ENCODE assay signal across 12 cellular contexts in genomic region chr1:50419192-50419906, GRCh38. TPM values are rescaled to one million over a fixed set of nuclear protein-coding genes. Genes with fewer than 3 reads are reported as not detected.
DNase-seq lines count a peak whose midpoint lies in the region; ATAC-seq, FAIRE-seq and TF ChIP-seq lines count a peak whose summit lies in the region.
"Had no signal": no experiment of that assay in that cellular context is flagged by ENCODE, and none has a peak within 500 bp of the region (broad histone marks: within the 10 kb centered on the region; RNA-seq: fewer than 3 reads in every experiment).

No MANE protein-coding gene starts in this region.

- H3K4me3 ChIP-seq in HepG2 (replicated peaks in 1 of 3; ENCODE audit: insufficient read depth in 1 of 3, low read depth in 2 of 3, low read length in 3 of 3) (peak overlapping the region; percentile 7 to 54 (median 28); a peak in 3 of 6 replicates), testis (peak overlapping the region; percentile 37 to 42)

- WGBS in HepG2 (ENCODE audit: low lambda C conversion rate): 25% methylated on average over 11 of the region's 60 CpGs
- 1 to 7% methylated on average over 7 to 33 of the region's 60 CpGs for WGBS in testis, 2 donors

- intact Hi-C loops in HepG2 (cut with micrococcal nuclease; ENCODE audit: unreplicated experiment) (no loop called here), testis (cut with DNase I; ENCODE audit: low total_unique reads) (no loop called here)

- H3K36me3 ChIP-seq in HepG2 (replicated peaks in 1 of 2; ENCODE audit: control insufficient read depth in 1 of 2, insufficient read depth in 2 of 2, low read length in 2 of 2) (no peaks in the 10 kb centered on the region), testis (ENCODE audit: low read depth, missing control alignments) (no peaks in the 10 kb centered on the region)
- H3K36me3 ChIP-seq: adrenal gland, thyroid gland had no signal

- no peaks in the 10 kb centered on the region for H3K9me3 Mint-ChIP-seq in activated naive CD8-positive, alpha-beta T cell (ENCODE audit: low read depth)
- H3K9me3 Mint-ChIP-seq in activated naive CD8-positive, alpha-beta T cell treated with anti-CD3 and anti-CD28 coated beads for 36 hours: no peaks in the 10 kb centered on the region
- peaks cover under 1% of the 10 kb centered on the region for H3K9me3 Mint-ChIP-seq in activated naive CD8-positive, alpha-beta T cell treated with anti-CD3 and anti-CD28 coated beads, Interleukin-2, amount 10 ng/mL, durations not matched to agents 7 days and 5 days

- H2AFZ ChIP-seq in HepG2 (ENCODE audit: low read length): no peak overlapping the region

- H3K9me3 ChIP-seq in HepG2 (ENCODE audit: low read length) (no peaks in the 10 kb centered on the region), testis (no peaks in the 10 kb centered on the region)
- H3K9me3 ChIP-seq: adrenal gland, thyroid gland had no signal

- peaks cover 43% of the 10 kb centered on the region for H3K4me1 Mint-ChIP-seq in activated naive CD8-positive, alpha-beta T cell (ENCODE audit: low read depth)
- peaks cover 41% of the 10 kb centered on the region for H3K4me1 Mint-ChIP-seq in activated naive CD8-positive, alpha-beta T cell treated with anti-CD3 and anti-CD28 coated beads for 36 hours
- H3K4me1 Mint-ChIP-seq in activated naive CD8-positive, alpha-beta T cell treated with anti-CD3 and anti-CD28 coated beads, Interleukin-2, amount 10 ng/mL, durations not matched to agents 7 days and 5 days: peaks cover 36% of the 10 kb centered on the region

- POLR2A ChIA-PET in activated naive CD8-positive, alpha-beta T cell treated with anti-CD3 and anti-CD28 coated beads, Interleukin-2, amount 10 ng/mL, durations not matched to agents 7 days and 5 days (lab: Charles Lee): no interaction called here
- POLR2A ChIA-PET in HepG2 (lab: Yijun Ruan, JAX): no interaction called here

- in situ Hi-C loops in HepG2 (cut with HindIII; ENCODE audit: extremely low pct_ligation_motif_present, low pct_unique_long_range_greater_than_20kb): no loop called here

- no TSS peak for BruUV-seq in HepG2 (replicated peaks; lab: Mats Ljungman, UMichigan)

- H3K36me3 Mint-ChIP-seq in activated naive CD8-positive, alpha-beta T cell: no peaks in the 10 kb centered on the region
- no peaks in the 10 kb centered on the region for H3K36me3 Mint-ChIP-seq in activated naive CD8-positive, alpha-beta T cell treated with anti-CD3 and anti-CD28 coated beads for 36 hours
- peaks cover 2% of the 10 kb centered on the region for H3K36me3 Mint-ChIP-seq in activated naive CD8-positive, alpha-beta T cell treated with anti-CD3 and anti-CD28 coated beads, Interleukin-2, amount 10 ng/mL, durations not matched to agents 7 days and 5 days

- H3K9ac ChIP-seq in HepG2 (ENCODE audit: insufficient read depth, low read depth, low read length): no peak overlapping the region

- no peaks in the 10 kb centered on the region for H3K79me2 ChIP-seq in HepG2 (ENCODE audit: insufficient read depth, low read length)

- H3K27ac Mint-ChIP-seq in activated naive CD8-positive, alpha-beta T cell: no peak overlapping the region
- no peak overlapping the region for H3K27ac Mint-ChIP-seq in activated naive CD8-positive, alpha-beta T cell treated with anti-CD3 and anti-CD28 coated beads for 36 hours
- peak overlapping the region; percentile 83 for H3K27ac Mint-ChIP-seq in activated naive CD8-positive, alpha-beta T cell treated with anti-CD3 and anti-CD28 coated beads, Interleukin-2, amount 10 ng/mL, durations not matched to agents 7 days and 5 days

- H3K4me2 ChIP-seq in HepG2 (ENCODE audit: low read depth, low read length): peak overlapping the region; percentile 61

- peak overlapping the region; percentile 36 for H3K4me3 Mint-ChIP-seq in activated naive CD8-positive, alpha-beta T cell
- no peak overlapping the region for H3K4me3 Mint-ChIP-seq in activated naive CD8-positive, alpha-beta T cell treated with anti-CD3 and anti-CD28 coated beads for 36 hours
- H3K4me3 Mint-ChIP-seq in activated naive CD8-positive, alpha-beta T cell treated with anti-CD3 and anti-CD28 coated beads, Interleukin-2, amount 10 ng/mL, durations not matched to agents 7 days and 5 days: peak overlapping the region; percentile 35

- DNase-seq in activated naive CD8-positive, alpha-beta T cell treated with anti-CD3 and anti-CD28 coated beads for 36 hours: no peak
- DNase-seq in activated naive CD8-positive, alpha-beta T cell treated with anti-CD3 and anti-CD28 coated beads, Interleukin-2, amount 10 ng/mL, durations not matched to agents 7 days and 5 days: peak; percentile 45
- no peak for DNase-seq in HepG2 (ENCODE audit: low spot score)
- DNase-seq in testis: no peak
- DNase-seq in LoVo (ENCODE audit: low spot score): no peak
- DNase-seq: adrenal gland, NCI-H1417 had no signal

- TF ChIP-seq CTCF in HepG2 (CRISPR knock-in tag; IDR thresholded peaks at IDR 0.05): no peak
- no peak for TF ChIP-seq CTCF in testis (IDR thresholded peaks at IDR 0.05)

- H3K27ac ChIP-seq in HepG2 (ENCODE audit: extremely low read length, insufficient read depth, low read length): no peak overlapping the region
- H3K27ac ChIP-seq in testis: no peak overlapping the region
- H3K27ac ChIP-seq: adrenal gland, C4-2B, thyroid gland had no signal

- H4K20me1 ChIP-seq in HepG2 (ENCODE audit: insufficient read depth, low read length): no peaks in the 10 kb centered on the region

- TF ChIP-seq EP300 in HepG2 (IDR thresholded peaks at IDR 0.05; ENCODE audit: low read depth in 2 of 2, low read length in 2 of 2) (no peak), HepG2 (CRISPR knock-in tag; IDR thresholded peaks at IDR 0.05; ENCODE audit: borderline replicate concordance) (no peak)

- CTCF ChIA-PET in HepG2 (lab: Yijun Ruan, JAX; ENCODE audit: low intra/inter-chr PET ratio, low total read pairs): no interaction called here

- TF ChIP-seq RAD21 in HepG2 (CRISPR knock-in tag; IDR thresholded peaks at IDR 0.05): no peak

- ATAC-seq in activated naive CD8-positive, alpha-beta T cell treated with anti-CD3 and anti-CD28 coated beads, Interleukin-2, amount 10 ng/mL, durations not matched to agents 7 days and 5 days (ENCODE audit: low read depth): no peak
- peak; percentile 84 for ATAC-seq in HepG2
- no peak for ATAC-seq in HG03159 (IDR thresholded peaks at IDR 0.05; ENCODE audit: unreplicated experiment)
- ATAC-seq in GM19463 (IDR thresholded peaks at IDR 0.05; ENCODE audit: unreplicated experiment): no peak

- TF ChIP-seq POLR2A in HepG2 (IDR thresholded peaks at IDR 0.05; ENCODE audit: insufficient read depth in 1 of 2, low read depth in 2 of 2, low read length in 2 of 2) (no peak), testis (IDR thresholded peaks at IDR 0.05) (no peak)

- no peak for FAIRE-seq in HepG2 (lab: Jason Lieb, UNC)

- H3K4me1 ChIP-seq in HepG2 (ENCODE audit: insufficient read depth, low read length) (peaks cover 11% of the 10 kb centered on the region), testis (no peaks in the 10 kb centered on the region)

- H3K27me3 Mint-ChIP-seq in activated naive CD8-positive, alpha-beta T cell: peaks cover 42% of the 10 kb centered on the region
- H3K27me3 Mint-ChIP-seq in activated naive CD8-positive, alpha-beta T cell treated with anti-CD3 and anti-CD28 coated beads for 36 hours: peaks cover 91% of the 10 kb centered on the region
- peaks cover 84% of the 10 kb centered on the region for H3K27me3 Mint-ChIP-seq in activated naive CD8-positive, alpha-beta T cell treated with anti-CD3 and anti-CD28 coated beads, Interleukin-2, amount 10 ng/mL, durations not matched to agents 7 days and 5 days

- H3K27me3 ChIP-seq in HepG2 (ENCODE audit: control insufficient read depth in 1 of 2, insufficient read depth in 2 of 2, low read length in 2 of 2): peaks cover 14 to 76% of the 10 kb centered on the region in 2 experiments
- H3K27me3 ChIP-seq in testis: no peaks in the 10 kb centered on the region

TF ChIP-seq in HepG2, 621 proteins besides CTCF, POLR2A, EP300 and RAD21 (continues in another document):
- TF ChIP-seq CREBL2 (CRISPR knock-in tag; IDR thresholded peaks at IDR 0.05; ENCODE audit: borderline replicate concordance) (no peak), MTF1 (CRISPR knock-in tag; IDR thresholded peaks at IDR 0.05) (no peak)

RNA-seq across cellular contexts. Expression of gene DMRTA2, which starts 3.9 kb away (rescaled TPM):
- under 1 TPM in 1 of 2 experiments, not detected in 1; 0.08 TPM for total RNA-seq in activated naive CD8-positive, alpha-beta T cell treated with anti-CD3 and anti-CD28 coated beads for 36 hours
- not detected for total RNA-seq in activated naive CD8-positive, alpha-beta T cell treated with anti-CD3 and anti-CD28 coated beads, Interleukin-2, amount 10 ng/mL, durations not matched to agents 7 days and 5 days
- total RNA-seq in HepG2 (2016; rRNA removed; fragmentation: Illumina TruSeq; extraction: Trizol): not detected in 2 replicates
- not detected in 2 replicates for total RNA-seq in HepG2 (2016; cell fraction: cytosol; rRNA removed; fragmentation: Illumina TruSeq; extraction: Trizol; ENCODE audit: low read depth)
- not detected in 2 replicates for total RNA-seq in HepG2 (2016; cell fraction: insoluble cytoplasmic fraction; rRNA removed; fragmentation: Illumina TruSeq; extraction: Trizol)
- not detected in 2 replicates for total RNA-seq in HepG2 (2016; cell fraction: membrane; rRNA removed; fragmentation: Illumina TruSeq; extraction: Trizol)
- total RNA-seq in HepG2 (2016; cell fraction: nucleus; rRNA removed; fragmentation: Illumina TruSeq; extraction: Trizol): not detected in 2 replicates
- 0.03 TPM in 1 of 2 replicates, not detected in the other for polyA plus RNA-seq in HepG2 (2011; rRNA removed)
- 0.01 TPM in 1 of 2 replicates, not detected in the other for polyA plus RNA-seq in HepG2 (2011; cell fraction: cytosol; rRNA removed)
- polyA plus RNA-seq in HepG2 (2011; cell fraction: nucleus; rRNA removed): not detected in 2 replicates
- not detected in 2 replicates for polyA plus RNA-seq in HepG2 (2012)
- polyA plus RNA-seq in HepG2 (2016; cell fraction: cytosol; fragmentation: Illumina TruSeq; extraction: Trizol; ENCODE audit: low read depth): 0.05 TPM in 1 of 2 replicates, not detected in the other
- polyA plus RNA-seq in HepG2 (2016; cell fraction: insoluble cytoplasmic fraction; fragmentation: Illumina TruSeq; extraction: Trizol; ENCODE audit: low read depth): not detected in 2 replicates
- polyA plus RNA-seq in HepG2 (2016; cell fraction: membrane; fragmentation: Illumina TruSeq; extraction: Trizol; ENCODE audit: low read depth): not detected in 2 replicates
- not detected in 2 replicates for polyA plus RNA-seq in HepG2 (2016; cell fraction: nucleus; fragmentation: Illumina TruSeq; extraction: Trizol; ENCODE audit: insufficient read depth, low read depth)
- not detected in 2 replicates for polyA minus RNA-seq in HepG2 (2011; rRNA and poly(A)+ RNA removed; ENCODE audit: low replicate concordance)
- not detected in 2 replicates for polyA minus RNA-seq in HepG2 (2011; cell fraction: cytosol; rRNA and poly(A)+ RNA removed)
- 0.13 TPM in 1 of 2 replicates, not detected in the other for polyA minus RNA-seq in HepG2 (2011; cell fraction: nucleus; rRNA and poly(A)+ RNA removed)
- 1 to 10 TPM; 3.5 to 5.1 TPM for total RNA-seq in testis
- 1.2 TPM for polyA plus RNA-seq in testis (ENCODE audit: insufficient read depth, low read depth, low replicate concordance)
- total RNA-seq: adrenal gland, thyroid gland had no signal
